ENCODE assay signal across 7 cellular contexts in the genomic region with DNA sequence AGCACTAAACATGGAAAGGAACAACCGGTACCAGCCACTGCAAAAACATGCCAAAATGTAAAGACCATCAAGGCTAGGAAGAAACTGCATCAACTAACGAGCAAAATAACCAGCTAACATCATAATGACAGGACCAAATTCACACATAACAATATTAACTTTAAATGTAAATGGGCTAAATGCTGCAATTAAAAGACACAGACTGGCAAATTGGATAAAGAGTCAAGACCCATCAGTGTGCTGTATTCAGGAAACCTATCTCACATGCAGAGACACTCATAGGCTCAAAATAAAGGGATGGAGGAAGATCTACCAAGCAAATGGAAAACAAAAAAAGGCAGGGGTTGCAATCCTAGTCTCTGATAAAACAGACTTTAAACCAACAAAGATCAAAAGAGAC. TPM values are rescaled to one million over a fixed set of nuclear protein-coding genes. Genes with fewer than 3 reads are reported as not detected.
"Had no signal": no experiment of that assay in that cellular context is flagged by ENCODE, and none has a peak within 500 bp of the region (broad histone marks: within the 10 kb centered on the region; RNA-seq: fewer than 3 reads in every experiment).

No MANE protein-coding gene starts in this region.

RNA-seq across cellular contexts. Expression of a gene that starts 21.5 kb away (rescaled TPM):
- total RNA-seq: OCI-LY7, PC-3, Right ventricle myocardium superior, RPMI7951, SJCRH30, SJSA1 had no signal
- polyA plus RNA-seq: SK-N-SH had no signal
